ENCODE assay signal across 1 cellular context in genomic region chr12:64672925-64673409, GRCh38.
TF ChIP-seq lines count a peak whose summit lies in the region.

No MANE protein-coding gene starts in this region.

TF ChIP-seq in K562, 482 proteins besides CTCF, POLR2A, EP300 and RAD21 (continued from another document and continues in another):
- no peak for TF ChIP-seq ZNF354B (CRISPR knock-in tag; IDR thresholded peaks at IDR 0.05)
- TF ChIP-seq HMBOX1 (IDR thresholded peaks at IDR 0.05) = peak; percentile 14; the same call in 1 of the 2 replicates
- TF ChIP-seq CREB3 (tag; conservative IDR thresholded peaks at IDR 0.05; ENCODE audit: low read depth) = no peak
- TF ChIP-seq MAFG (tag; conservative IDR thresholded peaks at IDR 0.05) = no peak
- TF ChIP-seq CHD4 (IDR thresholded peaks at IDR 0.05; ENCODE audit: insufficient read depth, insufficient replicate concordance, low read depth, low read length, poor library complexity, severe bottlenecking) = no peak
- no peak for TF ChIP-seq CREB1 (IDR thresholded peaks at IDR 0.05)
- no peak; the same call in 1 of the 2 replicates for TF ChIP-seq CREB1 (CRISPR knock-in tag; IDR thresholded peaks at IDR 0.05)
- peak; percentile 52; the same call in 1 of the 2 replicates for TF ChIP-seq POLR2H (tag; IDR thresholded peaks at IDR 0.05; ENCODE audit: low read depth)
- TF ChIP-seq ZNF133 (CRISPR knock-in tag; IDR thresholded peaks at IDR 0.05) = no peak
- no peak for TF ChIP-seq ZNF146 (CRISPR knock-in tag; IDR thresholded peaks at IDR 0.05; ENCODE audit: unreplicated experiment)
- peak in 1 of 3 experiments; percentile 70; a peak in 2 of 6 replicates for TF ChIP-seq ZBTB11 (CRISPR knock-in tag; IDR thresholded peaks at IDR 0.05)
- TF ChIP-seq CGGBP1 (CRISPR knock-in tag; IDR thresholded peaks at IDR 0.05) = no peak
- no peak for TF ChIP-seq NR0B1 (IDR thresholded peaks at IDR 0.05; ENCODE audit: partially characterized antibody)
- no peak for TF ChIP-seq CBX1 (IDR thresholded peaks at IDR 0.05; ENCODE audit: low read depth)
- peak; percentile 71; the same call in 1 of the 2 replicates for TF ChIP-seq CC2D1A (IDR thresholded peaks at IDR 0.05)
- no peak for TF ChIP-seq RBM25 (IDR thresholded peaks at IDR 0.05; ENCODE audit: low read depth, low read length, severe bottlenecking)
- no peak for TF ChIP-seq THRA (IDR thresholded peaks at IDR 0.05)
- TF ChIP-seq FOXA1 (IDR thresholded peaks at IDR 0.05; ENCODE audit: borderline replicate concordance) = no peak
- TF ChIP-seq ZNF695 (CRISPR knock-in tag; IDR thresholded peaks at IDR 0.05) = no peak
- no peak for TF ChIP-seq BRF2 (IDR thresholded peaks at IDR 0.05; ENCODE audit: borderline replicate concordance, insufficient read depth, insufficient read length)
- no peak for TF ChIP-seq ZNF764 (CRISPR knock-in tag; IDR thresholded peaks at IDR 0.05; ENCODE audit: low read depth)
- TF ChIP-seq TAF7 (tag; IDR thresholded peaks at IDR 0.05) = no peak
- peak; percentile 95 for TF ChIP-seq ESRRA (IDR thresholded peaks at IDR 0.05; ENCODE audit: borderline replicate concordance, low read depth)
- TF ChIP-seq SMARCE1 (IDR thresholded peaks at IDR 0.05) = peak; percentile 10; the same call in 1 of the 2 replicates
- no peak for TF ChIP-seq SMAD2 (IDR thresholded peaks at IDR 0.05; ENCODE audit: low read depth, low read length)
- TF ChIP-seq ELF2 (CRISPR knock-in tag; IDR thresholded peaks at IDR 0.05) = no peak
- no peak for TF ChIP-seq ZBTB8A (IDR thresholded peaks at IDR 0.05; ENCODE audit: partially characterized antibody)
- peak; percentile 73; the same call in 1 of the 2 replicates for TF ChIP-seq HINFP (tag; conservative IDR thresholded peaks at IDR 0.05; ENCODE audit: low read depth)
- TF ChIP-seq ETS2 (tag; IDR thresholded peaks at IDR 0.05; ENCODE audit: borderline replicate concordance, poor library complexity, severe bottlenecking) = no peak
- TF ChIP-seq E2F1 (CRISPR knock-in tag; IDR thresholded peaks at IDR 0.05) = no peak
- TF ChIP-seq USF2 (CRISPR knock-in tag; IDR thresholded peaks at IDR 0.05) = no peak
- no peak for TF ChIP-seq XRCC4 (IDR thresholded peaks at IDR 0.05; ENCODE audit: extremely low read depth, insufficient read depth, insufficient read length)
- TF ChIP-seq NCOR1 (IDR thresholded peaks at IDR 0.05) = peak; percentile 72
- no peak for TF ChIP-seq ZFX (CRISPR knock-in tag; IDR thresholded peaks at IDR 0.05)
- peak; percentile 49 for TF ChIP-seq ZNF239 (CRISPR knock-in tag; IDR thresholded peaks at IDR 0.05)
- no peak for TF ChIP-seq ESRRB (CRISPR knock-in tag; IDR thresholded peaks at IDR 0.05; ENCODE audit: borderline replicate concordance)
- TF ChIP-seq FOSL1 (tag; conservative IDR thresholded peaks at IDR 0.05) = peak; percentile 50; the same call in 1 of the 2 replicates
- TF ChIP-seq ZBTB1 (CRISPR knock-in tag; IDR thresholded peaks at IDR 0.05; ENCODE audit: borderline replicate concordance, low read depth) = no peak
- no peak for TF ChIP-seq RREB1 (CRISPR knock-in tag; IDR thresholded peaks at IDR 0.05)
- no peak for TF ChIP-seq ZNF174 (CRISPR knock-in tag; IDR thresholded peaks at IDR 0.05)
- no peak for TF ChIP-seq ZNF561 (CRISPR knock-in tag; conservative IDR thresholded peaks at IDR 0.05)
- no peak for TF ChIP-seq SIRT6 (IDR thresholded peaks at IDR 0.05; ENCODE audit: low read depth, low read length)
- no peak for TF ChIP-seq ZFPM2 (CRISPR knock-in tag; IDR thresholded peaks at IDR 0.05)
- TF ChIP-seq CBFB (CRISPR knock-in tag; IDR thresholded peaks at IDR 0.05) = no peak
- TF ChIP-seq SMAD4 (CRISPR knock-in tag; conservative IDR thresholded peaks at IDR 0.05) = peak; percentile 86
- TF ChIP-seq TCF15 (CRISPR knock-in tag; IDR thresholded peaks at IDR 0.05) = no peak
- no peak for TF ChIP-seq ZNF311 (CRISPR knock-in tag; IDR thresholded peaks at IDR 0.05)
